8 cellular contexts compared by ENCODE assay signal in the genomic region with DNA sequence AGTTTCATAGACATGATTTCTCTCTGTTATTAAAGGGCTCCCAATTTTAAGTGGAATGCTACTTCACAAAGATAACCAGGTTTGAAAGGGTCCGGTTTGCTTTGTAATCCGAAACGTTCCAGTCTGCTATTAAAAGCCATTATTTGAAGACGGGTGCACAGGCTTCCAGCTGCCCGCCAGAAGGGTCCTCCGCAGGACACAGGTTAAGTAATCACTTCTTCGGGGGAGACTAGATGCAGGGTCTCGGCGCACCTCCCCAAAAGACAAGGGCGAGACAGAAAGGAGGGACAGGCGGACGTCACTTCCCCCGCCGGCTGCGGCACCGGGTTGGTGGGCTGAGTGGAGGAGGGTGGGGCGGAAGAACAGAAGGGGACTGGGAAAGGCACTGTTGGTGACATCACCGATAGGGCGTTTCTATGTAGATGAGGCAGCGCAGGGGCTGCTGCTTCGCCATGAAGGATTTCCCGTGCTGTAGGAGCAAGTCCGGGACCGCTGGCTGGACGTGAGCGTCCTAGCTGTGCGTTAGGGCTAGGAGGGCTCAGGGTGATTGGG. TPM values are rescaled to one million over a fixed set of nuclear protein-coding genes. Genes with fewer than 3 reads are reported as not detected.
DNase-seq lines count a peak whose midpoint lies in the region; ATAC-seq, FAIRE-seq and TF ChIP-seq lines count a peak whose summit lies in the region.

No MANE protein-coding gene starts in this region.

- TF ChIP-seq EP300 in A549 (IDR thresholded peaks at IDR 0.05) = no peak

- TF ChIP-seq POLR2A in A549 (IDR thresholded peaks at IDR 0.05; ENCODE audit: low read length) (peak; percentile 53), spleen (IDR thresholded peaks at IDR 0.05) (peak in 2 of 3 donors; percentile 5 to 75)

- H3K4me2 ChIP-seq in A549 = peak overlapping the region; percentile 92

- H3K27me3 ChIP-seq in spleen (replicated peaks in 1 of 7) = no peaks in the 10 kb centered on the region

- FAIRE-seq in A549 (lab: Jason Lieb, UNC) = no peak

- peak overlapping the region; percentile 97 to 99 for H3K27ac ChIP-seq in A549
- H3K27ac ChIP-seq in VCaP = peak overlapping the region; percentile 100
- peak overlapping the region; percentile 100 for H3K27ac ChIP-seq in caudate nucleus (ENCODE audit: low read depth, low read length)
- peak overlapping the region; percentile 89 to 98 (median 96) for H3K27ac ChIP-seq in spleen

- TF ChIP-seq CTCF in A549 (IDR thresholded peaks at IDR 0.05) (no peak), VCaP (conservative IDR thresholded peaks at IDR 0.05) (no peak), spleen (IDR thresholded peaks at IDR 0.05 in 8 of 11, conservative IDR thresholded peaks at IDR 0.05 in 3 of 11) (peak in 2 of 11 experiments; percentile 8 to 21)

- no peak for TF ChIP-seq RAD21 in A549 (conservative IDR thresholded peaks at IDR 0.05 in 1 of 2, IDR thresholded peaks at IDR 0.05 in 1 of 2)

- H3K9me3 ChIP-seq in A549 (peaks cover 12% of the 10 kb centered on the region; the same call in 1 of the 3 replicates), spleen (peaks cover 0 to 22% (median 13%) of the 10 kb centered on the region in 8 donors)

- ATAC-seq in A549 = peak; percentile 95 to 98
- ATAC-seq in GM18868 (IDR thresholded peaks at IDR 0.05; ENCODE audit: unreplicated experiment) = peak; percentile 92
- ATAC-seq in HG03135 (IDR thresholded peaks at IDR 0.05; ENCODE audit: unreplicated experiment) = peak; percentile 87

- CTCF ChIA-PET in A549 (lab: Yijun Ruan, JAX) = no interaction called here

- WGBS in A549 (ENCODE audit: missing lambda C conversion rate) = 2% methylated on average over 22 of the region's 27 CpGs
- WGBS in spleen, 5 donors = 0 to 1% (median 0%) methylated on average over 27 of the region's 27 CpGs

- POLR2A ChIA-PET in A549 (lab: Yijun Ruan, JAX) = interaction anchor here (1.0 to 1.2 kb wide), 3 partner anchors 8 to 9 kb away, joined by 3 to 10 read pairs (median 4); a partner anchor contains a TSS

- H3K4me1 ChIP-seq in A549 (peaks cover 8% of the 10 kb centered on the region; the same call in 2 of the 3 replicates), spleen (peaks cover 7 to 45% (median 32%) of the 10 kb centered on the region in 6 donors)

- intact Hi-C loops in spleen (cut with DNase I; ENCODE audit: low total_unique reads) = no loop called here

- H3K4me3 ChIP-seq in A549 = peak overlapping the region; percentile 45
- H3K4me3 ChIP-seq in spleen = peak overlapping the region; percentile 24 to 71 (median 38)

- no peaks in the 10 kb centered on the region for H3K36me3 ChIP-seq in spleen

- DNase-seq in A549 (ENCODE audit: low read depth in 1 of 2, low spot score in 1 of 2) (peak; percentile 73 to 96), NCI-H2196 (lab: John Stamatoyannopoulos, UW; ENCODE audit: unreplicated experiment) (peak; percentile 99), caudate nucleus (lab: John Stamatoyannopoulos, UW) (peak; percentile 89 to 100 (median 99)), iris pigment epithelial cell (ENCODE audit: low read depth) (peak; percentile 99), spleen (peak; percentile 100)

TF ChIP-seq in A549, 52 proteins besides CTCF, POLR2A, EP300 and RAD21:
- 0 out of 2 replicates have a peak, but pooled peaks have one; percentile 16 for TF ChIP-seq RFX5 (IDR thresholded peaks at IDR 0.05)
- TF ChIP-seq, protein P1, sequence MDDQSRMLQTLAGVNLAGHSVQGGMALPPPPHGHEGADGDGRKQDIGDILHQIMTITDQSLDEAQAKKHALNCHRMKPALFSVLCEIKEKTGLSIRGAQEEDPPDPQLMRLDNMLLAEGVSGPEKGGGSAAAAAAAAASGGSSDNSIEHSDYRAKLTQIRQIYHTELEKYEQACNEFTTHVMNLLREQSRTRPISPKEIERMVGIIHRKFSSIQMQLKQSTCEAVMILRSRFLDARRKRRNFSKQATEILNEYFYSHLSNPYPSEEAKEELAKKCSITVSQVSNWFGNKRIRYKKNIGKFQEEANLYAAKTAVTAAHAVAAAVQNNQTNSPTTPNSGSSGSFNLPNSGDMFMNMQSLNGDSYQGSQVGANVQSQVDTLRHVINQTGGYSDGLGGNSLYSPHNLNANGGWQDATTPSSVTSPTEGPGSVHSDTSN (IDR thresholded peaks at IDR 0.05) = no peak
- 0 out of 2 replicates have a peak, but pooled peaks have one; percentile 31 for TF ChIP-seq PHF8 (IDR thresholded peaks at IDR 0.05; ENCODE audit: borderline replicate concordance, low read depth)
- TF ChIP-seq, protein P2, sequence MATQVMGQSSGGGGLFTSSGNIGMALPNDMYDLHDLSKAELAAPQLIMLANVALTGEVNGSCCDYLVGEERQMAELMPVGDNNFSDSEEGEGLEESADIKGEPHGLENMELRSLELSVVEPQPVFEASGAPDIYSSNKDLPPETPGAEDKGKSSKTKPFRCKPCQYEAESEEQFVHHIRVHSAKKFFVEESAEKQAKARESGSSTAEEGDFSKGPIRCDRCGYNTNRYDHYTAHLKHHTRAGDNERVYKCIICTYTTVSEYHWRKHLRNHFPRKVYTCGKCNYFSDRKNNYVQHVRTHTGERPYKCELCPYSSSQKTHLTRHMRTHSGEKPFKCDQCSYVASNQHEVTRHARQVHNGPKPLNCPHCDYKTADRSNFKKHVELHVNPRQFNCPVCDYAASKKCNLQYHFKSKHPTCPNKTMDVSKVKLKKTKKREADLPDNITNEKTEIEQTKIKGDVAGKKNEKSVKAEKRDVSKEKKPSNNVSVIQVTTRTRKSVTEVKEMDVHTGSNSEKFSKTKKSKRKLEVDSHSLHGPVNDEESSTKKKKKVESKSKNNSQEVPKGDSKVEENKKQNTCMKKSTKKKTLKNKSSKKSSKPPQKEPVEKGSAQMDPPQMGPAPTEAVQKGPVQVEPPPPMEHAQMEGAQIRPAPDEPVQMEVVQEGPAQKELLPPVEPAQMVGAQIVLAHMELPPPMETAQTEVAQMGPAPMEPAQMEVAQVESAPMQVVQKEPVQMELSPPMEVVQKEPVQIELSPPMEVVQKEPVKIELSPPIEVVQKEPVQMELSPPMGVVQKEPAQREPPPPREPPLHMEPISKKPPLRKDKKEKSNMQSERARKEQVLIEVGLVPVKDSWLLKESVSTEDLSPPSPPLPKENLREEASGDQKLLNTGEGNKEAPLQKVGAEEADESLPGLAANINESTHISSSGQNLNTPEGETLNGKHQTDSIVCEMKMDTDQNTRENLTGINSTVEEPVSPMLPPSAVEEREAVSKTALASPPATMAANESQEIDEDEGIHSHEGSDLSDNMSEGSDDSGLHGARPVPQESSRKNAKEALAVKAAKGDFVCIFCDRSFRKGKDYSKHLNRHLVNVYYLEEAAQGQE (IDR thresholded peaks at IDR 0.05) = no peak
- TF ChIP-seq, protein P3, sequence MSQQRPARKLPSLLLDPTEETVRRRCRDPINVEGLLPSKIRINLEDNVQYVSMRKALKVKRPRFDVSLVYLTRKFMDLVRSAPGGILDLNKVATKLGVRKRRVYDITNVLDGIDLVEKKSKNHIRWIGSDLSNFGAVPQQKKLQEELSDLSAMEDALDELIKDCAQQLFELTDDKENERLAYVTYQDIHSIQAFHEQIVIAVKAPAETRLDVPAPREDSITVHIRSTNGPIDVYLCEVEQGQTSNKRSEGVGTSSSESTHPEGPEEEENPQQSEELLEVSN (IDR thresholded peaks at IDR 0.05; ENCODE audit: borderline replicate concordance, low read depth) = 0 out of 2 replicates have a peak, but pooled peaks have one; percentile 34
- no peak for TF ChIP-seq ZSCAN20 (CRISPR knock-in tag; IDR thresholded peaks at IDR 0.05)
- TF ChIP-seq, protein P4, sequence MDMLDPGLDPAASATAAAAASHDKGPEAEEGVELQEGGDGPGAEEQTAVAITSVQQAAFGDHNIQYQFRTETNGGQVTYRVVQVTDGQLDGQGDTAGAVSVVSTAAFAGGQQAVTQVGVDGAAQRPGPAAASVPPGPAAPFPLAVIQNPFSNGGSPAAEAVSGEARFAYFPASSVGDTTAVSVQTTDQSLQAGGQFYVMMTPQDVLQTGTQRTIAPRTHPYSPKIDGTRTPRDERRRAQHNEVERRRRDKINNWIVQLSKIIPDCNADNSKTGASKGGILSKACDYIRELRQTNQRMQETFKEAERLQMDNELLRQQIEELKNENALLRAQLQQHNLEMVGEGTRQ (IDR thresholded peaks at IDR 0.05) = no peak
- no peak for TF ChIP-seq RARB (CRISPR knock-in tag; IDR thresholded peaks at IDR 0.05)
TF ChIP-seq in A549: peak in this region for 3.

RNA-seq across cellular contexts. Expression of a gene that starts 8.9 kb away (rescaled TPM):
- polyA plus RNA-seq in A549 (2011; rRNA removed) (56.2 TPM in 1 of 2 replicates, not detected in the other), A549 (2017; fragmentation: RNase III; extraction: RNeasy Plus Mini Kit Qiagen cat#74134 plus additional on column Dnase treatment) (6.5 to 8.5 TPM (median 6.6 TPM) in 3 replicates), spleen (not detected)
- polyA plus RNA-seq in A549 (2012; cell fraction: cytosol; rRNA removed) = not detected in 2 replicates
- not detected in 2 replicates for polyA plus RNA-seq in A549 (2012; cell fraction: nucleus; rRNA removed)
- 38,453 and 40,699 TPM in 2 replicates for polyA minus RNA-seq in A549 (2011; rRNA and poly(A)+ RNA removed)
- 1,000 to 10,000 TPM in 4 of 7 donors, under 1 TPM in 3; under 0.01 to 8,075 (median 6,234) TPM for total RNA-seq in spleen

RNA-seq across cellular contexts. Expression of a gene that starts 17.1 kb away (rescaled TPM):
- polyA plus RNA-seq in A549 (2011; rRNA removed) (4.4 TPM in 2 replicates), A549 (2017; fragmentation: RNase III; extraction: RNeasy Plus Mini Kit Qiagen cat#74134 plus additional on column Dnase treatment) (6.8 to 11.8 TPM (median 10.6 TPM) in 3 replicates), spleen (10 to 100 TPM; 14.5 to 55.4 (median 27.5) TPM)
- polyA plus RNA-seq in A549 (2012; cell fraction: cytosol; rRNA removed) = 13.2 TPM in 2 replicates
- polyA plus RNA-seq in A549 (2012; cell fraction: nucleus; rRNA removed) = 55.2 and 67.4 TPM in 2 replicates
- polyA minus RNA-seq in A549 (2011; rRNA and poly(A)+ RNA removed) = 4.7 and 7.1 TPM in 2 replicates
- total RNA-seq in spleen = 10 to 100 TPM; 19.0 to 41.9 (median 31.0) TPM

Comparison
In these comparisons a context has a peak if more than half of its experiments do, and no peak if none do; other contexts are left out.
1. Peak in every context shown above with its lines: DNase-seq, ATAC-seq, H3K4me3 ChIP-seq and H3K27ac ChIP-seq.